Comparison of ENCODE assay signal across 19 cellular contexts in the genomic region with DNA sequence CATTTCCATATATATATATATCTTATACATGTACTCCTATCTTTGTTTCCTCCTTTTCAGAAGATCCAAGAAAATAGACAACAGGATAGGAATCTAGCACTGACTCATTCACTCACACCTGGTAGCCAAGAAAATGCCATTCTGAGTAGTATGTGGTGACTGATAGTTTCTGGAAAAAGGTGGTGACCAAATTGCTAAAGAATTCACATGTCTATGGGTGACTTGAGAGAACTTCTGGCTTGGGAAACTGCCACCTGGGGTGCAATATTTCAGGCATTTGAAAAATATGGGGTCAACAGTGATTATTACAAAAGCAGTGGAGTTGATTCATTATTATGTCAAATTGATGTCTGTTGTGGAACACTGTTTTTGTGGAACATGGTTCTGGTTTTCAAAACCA.
DNase-seq lines count a peak whose midpoint lies in the region; ATAC-seq and TF ChIP-seq lines count a peak whose summit lies in the region.
"Had no signal": no experiment of that assay in that cellular context is flagged by ENCODE, and none has a peak within 500 bp of the region (broad histone marks: within the 10 kb centered on the region; RNA-seq: fewer than 3 reads in every experiment).

No MANE protein-coding gene starts in this region.

- no peaks in the 10 kb centered on the region for H3K4me1 Mint-ChIP-seq in activated T-cell treated with anti-CD3 and anti-CD28 coated beads, Interleukin-2, amount 50 U/mL, for 4 hours (ENCODE audit: low read depth)
- H3K4me1 Mint-ChIP-seq: activated CD4-positive, alpha-beta T cell treated with anti-CD3 and anti-CD28 coated beads for 36 hours had no signal

- H3K27me3 ChIP-seq in RWPE2 (ENCODE audit: insufficient read depth, poor library complexity, severe bottlenecking), result no peaks in the 10 kb centered on the region
- no peaks in the 10 kb centered on the region for H3K27me3 ChIP-seq in fibroblast of lung (ENCODE audit: control insufficient read depth, insufficient read depth, low read length)
- H3K27me3 ChIP-seq: BLaER1 treated with 17β-estradiol and CSF1 and Interleukin-3, amounts not matched to agents 10 nM and 100 nM; SJSA1; testis had no signal

- H3K4me3 Mint-ChIP-seq in activated T-cell treated with anti-CD3 and anti-CD28 coated beads, Interleukin-2, amount 50 U/mL, for 4 hours, result no peak overlapping the region
- H3K4me3 Mint-ChIP-seq: activated CD4-positive, alpha-beta T cell treated with anti-CD3 and anti-CD28 coated beads for 36 hours had no signal

- H3K9me3 ChIP-seq in RWPE2 (ENCODE audit: severe bottlenecking), result no peaks in the 10 kb centered on the region
- H3K9me3 ChIP-seq in fibroblast of lung (ENCODE audit: control insufficient read depth, insufficient read depth, low read depth, low read length), result no peaks in the 10 kb centered on the region
- H3K9me3 ChIP-seq: testis had no signal

- no peak for TF ChIP-seq CTCF in RWPE2 (IDR thresholded peaks at IDR 0.05; ENCODE audit: poor library complexity, severe bottlenecking)
- TF ChIP-seq CTCF in fibroblast of lung (conservative IDR thresholded peaks at IDR 0.05 in 1 of 2, IDR thresholded peaks at IDR 0.05 in 1 of 2; ENCODE audit: low read depth in 1 of 2, low read length in 2 of 2), result no peak

- H3K4me1 ChIP-seq in RWPE2 (ENCODE audit: insufficient read depth, poor library complexity, severe bottlenecking) (no peaks in the 10 kb centered on the region), fibroblast of lung (ENCODE audit: control insufficient read depth, extremely low read depth, insufficient read depth, low read length) (no peaks in the 10 kb centered on the region)
- H3K4me1 ChIP-seq: BLaER1 treated with 17β-estradiol and CSF1 and Interleukin-3, amounts not matched to agents 10 nM and 100 nM; SJSA1; testis had no signal

- no peaks in the 10 kb centered on the region for H3K79me2 ChIP-seq in fibroblast of lung (ENCODE audit: control insufficient read depth, insufficient read depth, low read length)

- DNase-seq in HK-2 (ENCODE audit: unreplicated experiment) (peak; percentile 19), RWPE2 (ENCODE audit: low spot score) (no peak), fibroblast of lung (ENCODE audit: low read depth in 2 of 2) (peak; percentile 10 to 94), renal cortical epithelial cell (ENCODE audit: low read depth) (peak; percentile 97), NCI-H2029 (lab: John Stamatoyannopoulos, UW) (no peak)
- DNase-seq in activated T-cell treated with anti-CD3 and anti-CD28 coated beads, Interleukin-2, amount 50 U/mL, for 4 hours, result no peak
- DNase-seq: activated CD4-positive, alpha-beta T cell treated with anti-CD3 and anti-CD28 coated beads for 36 hours; activated CD8-positive, alpha-beta memory T cell treated with anti-CD3 and anti-CD28 coated beads, Interleukin-2, amount 50 U/mL, for 48 hours; activated naive CD4-positive, alpha-beta T cell treated with Interleukin-2 at 50 U/mL for 16 hours; central memory CD4-positive, alpha-beta T cell; nucleus accumbens; stimulated activated CD4-positive, alpha-beta T cell treated with anti-CD3 and anti-CD28 coated beads, Interleukin-4, amount 100 ng/mL, for 1 hour; T1000; testis had no signal

- no peaks in the 10 kb centered on the region for H4K20me1 ChIP-seq in fibroblast of lung (ENCODE audit: control insufficient read depth, extremely low read depth, insufficient read depth, low read length)
- H4K20me1 ChIP-seq: BLaER1 treated with 17β-estradiol and CSF1 and Interleukin-3, amounts not matched to agents 10 nM and 100 nM had no signal

- peak; percentile 95 for ATAC-seq in RWPE2 (ENCODE audit: low read depth)
- ATAC-seq in GM18907 (IDR thresholded peaks at IDR 0.05; ENCODE audit: unreplicated experiment), result no peak
- ATAC-seq in activated T-cell treated with anti-CD3 and anti-CD28 coated beads, Interleukin-2, amount 50 U/mL, for 4 hours, result no peak
- no peak for ATAC-seq in HG02973 (IDR thresholded peaks at IDR 0.05; ENCODE audit: unreplicated experiment)
- ATAC-seq: activated CD4-positive, alpha-beta T cell treated with anti-CD3 and anti-CD28 coated beads for 36 hours; sciatic nerve had no signal

- H3K27me3 Mint-ChIP-seq in activated T-cell treated with anti-CD3 and anti-CD28 coated beads, Interleukin-2, amount 50 U/mL, for 4 hours (ENCODE audit: low read depth), result no peaks in the 10 kb centered on the region
- H3K27me3 Mint-ChIP-seq: activated CD4-positive, alpha-beta T cell treated with anti-CD3 and anti-CD28 coated beads for 36 hours had no signal

- peaks cover 9% of the 10 kb centered on the region for H3K9me3 Mint-ChIP-seq in activated T-cell treated with anti-CD3 and anti-CD28 coated beads, Interleukin-2, amount 50 U/mL, for 4 hours

- H3K4me2 ChIP-seq in fibroblast of lung (ENCODE audit: extremely low read depth, insufficient read depth, low read length), result no peak overlapping the region
- H3K4me2 ChIP-seq: BLaER1 treated with 17β-estradiol and CSF1 and Interleukin-3, amounts not matched to agents 10 nM and 100 nM had no signal

- H3K27ac ChIP-seq in RWPE2 (ENCODE audit: poor library complexity, severe bottlenecking) (no peak overlapping the region), fibroblast of lung (ENCODE audit: insufficient read depth, low read length) (no peak overlapping the region)
- H3K27ac ChIP-seq: BLaER1 treated with 17β-estradiol and CSF1 and Interleukin-3, amounts not matched to agents 10 nM and 100 nM; SJSA1; testis had no signal

- H3K36me3 Mint-ChIP-seq in activated T-cell treated with anti-CD3 and anti-CD28 coated beads, Interleukin-2, amount 50 U/mL, for 4 hours (ENCODE audit: insufficient read depth), result no peaks in the 10 kb centered on the region

- H3K4me3 ChIP-seq in RWPE2 (ENCODE audit: severe bottlenecking) (no peak overlapping the region), fibroblast of lung (replicated peaks in 1 of 4; ENCODE audit: control extremely low read depth in 1 of 4, insufficient read depth in 1 of 4, low read depth in 3 of 4, low read length in 4 of 4) (no peak overlapping the region)
- H3K4me3 ChIP-seq: BLaER1 treated with 17β-estradiol and CSF1 and Interleukin-3, amounts not matched to agents 10 nM and 100 nM; SJSA1; testis had no signal

- H3K9ac ChIP-seq in fibroblast of lung (ENCODE audit: insufficient read depth, low read length), result no peak overlapping the region
- H3K9ac ChIP-seq: BLaER1 treated with 17β-estradiol and CSF1 and Interleukin-3, amounts not matched to agents 10 nM and 100 nM had no signal

- no peaks in the 10 kb centered on the region for H3K36me3 ChIP-seq in RWPE2 (ENCODE audit: low read depth)
- H3K36me3 ChIP-seq in fibroblast of lung (ENCODE audit: control insufficient read depth, insufficient read depth, low read length), result no peaks in the 10 kb centered on the region
- H3K36me3 ChIP-seq: BLaER1 treated with 17β-estradiol and CSF1 and Interleukin-3, amounts not matched to agents 10 nM and 100 nM; SJSA1 had no signal

- H2AFZ ChIP-seq in fibroblast of lung (ENCODE audit: low read length), result no peak overlapping the region

Comparison
In these comparisons a context has a peak if more than half of its experiments do, and no peak if none do; other contexts are left out.
1. DNase-seq: peak in HK-2 (single experiment), fibroblast of lung (2 of 2) and renal cortical epithelial cell (single experiment); none in RWPE2 (single experiment), activated T-cell treated with anti-CD3 and anti-CD28 coated beads, Interleukin-2, amount 50 U/mL, for 4 hours (single experiment) and NCI-H2029 (single experiment).